Comparison of ENCODE assay signal across 19 cellular contexts in genomic region chr2:169980001-169980400, GRCh38.
"Had no signal": no experiment of that assay in that cellular context is flagged by ENCODE, and none has a peak within 500 bp of the region (broad histone marks: within the 10 kb centered on the region; RNA-seq: fewer than 3 reads in every experiment).

No MANE protein-coding gene starts in this region.

- DNase-seq: activated CD4-positive, alpha-beta T cell treated with anti-CD3 and anti-CD28 coated beads for 36 hours; activated CD4-positive, CD25-positive, alpha-beta regulatory T cell; activated CD8-positive, alpha-beta T cell treated with anti-CD3 and anti-CD28 coated beads, Interleukin-2, amount 10 ng/mL, durations not matched to agents 7 days and 5 days; activated effector memory CD4-positive, alpha-beta T cell treated with anti-CD3 and anti-CD28 coated beads, Interleukin-2, amount 50 U/mL, for 16 hours; activated naive CD4-positive, alpha-beta T cell treated with Interleukin-2 at 50 U/mL for 16 hours; activated T-cell treated with anti-CD3 and anti-CD28 coated beads, Interleukin-2, amount 50 U/mL, for 24 hours; anterior cingulate cortex; NCI-H1092; NCI-H1417; NCI-H2029; NCI-H510A treated with DMSO at 0.1 percent for 48 hours; NCI-H69; PC-3; SHP77; SW 1271 had no signal

- H3K27me3 ChIP-seq: SJSA1 had no signal

- H3K4me3 ChIP-seq: SJSA1 had no signal

- H3K27ac ChIP-seq: KMS-11, SJSA1, VCaP had no signal

- FAIRE-seq: RCC 7860 had no signal
